Comparison of ENCODE assay signal across 12 cellular contexts in genomic region chr1:235943581-235944114, GRCh38.
DNase-seq lines count a peak whose midpoint lies in the region; ATAC-seq and TF ChIP-seq lines count a peak whose summit lies in the region.
"Had no signal": no experiment of that assay in that cellular context is flagged by ENCODE, and none has a peak within 500 bp of the region (broad histone marks: within the 10 kb centered on the region; RNA-seq: fewer than 3 reads in every experiment).

No MANE protein-coding gene starts in this region.

- no peak for TF ChIP-seq CTCF in AG04449 (IDR thresholded peaks at IDR 0.05; ENCODE audit: insufficient read depth, low read length, missing control alignments)
- no peak for TF ChIP-seq CTCF in hepatocyte (IDR thresholded peaks at IDR 0.05; ENCODE audit: poor library complexity)

- H3K4me1 ChIP-seq in adipocyte (ENCODE audit: control insufficient read depth, insufficient read depth, low read length) (peaks cover 15% of the 10 kb centered on the region), hepatocyte (ENCODE audit: insufficient read depth) (no peaks in the 10 kb centered on the region)

- peak overlapping the region in 2 of 10 donors; percentile 35 to 51 for H3K27ac Mint-ChIP-seq in naive thymus-derived CD8-positive, alpha-beta T cell
- H3K27ac Mint-ChIP-seq: activated B cell treated with CpG ODN at 0.5 μM for 24 hours had no signal

- no peak overlapping the region for H3K4me2 ChIP-seq in hepatocyte

- POLR2A ChIA-PET in AG04449 (lab: Yijun Ruan, JAX) = interaction anchor here (1.4 kb wide), 1 partner anchor 26 kb away, joined by 9 read pairs; no protein-coding TSS in a partner anchor
- POLR2A ChIA-PET in naive thymus-derived CD8-positive, alpha-beta T cell (lab: Charles Lee) = no interaction called here

- H3K4me3 ChIP-seq in AG04449 (ENCODE audit: low read depth, low read length) (no peak overlapping the region), adipocyte (ENCODE audit: low read length) (no peak overlapping the region), hepatocyte (no peak overlapping the region)
- H3K4me3 ChIP-seq: tibial nerve had no signal

- H3K4me1 Mint-ChIP-seq in naive thymus-derived CD8-positive, alpha-beta T cell = peaks cover 8 to 73% (median 16%) of the 10 kb centered on the region in 4 donors

- no peaks in the 10 kb centered on the region for H4K20me1 ChIP-seq in hepatocyte (ENCODE audit: insufficient read depth, poor library complexity, severe bottlenecking)

- no peaks in the 10 kb centered on the region for H3K9me2 ChIP-seq in hepatocyte (replicated peaks; ENCODE audit: insufficient read depth)

- DNase-seq in AG04449 (ENCODE audit: low read depth, low spot score) (peak; percentile 97), HT-29 (ENCODE audit: low spot score) (peak; percentile 51), adipocyte (ENCODE audit: low read depth) (peak; percentile 67), hepatocyte (ENCODE audit: low spot score) (no peak), left ventricle myocardium superior (no peak), CD1c-positive myeloid dendritic cell (ENCODE audit: extremely low spot score) (no peak)
- DNase-seq in naive thymus-derived CD8-positive, alpha-beta T cell = no peak
- no peak for DNase-seq in stimulated activated naive CD8-positive, alpha-beta T cell treated with anti-CD3 and anti-CD28 coated beads, Interleukin-15, Interleukin-2, amounts not matched to agents 100 U/mL and 50 U/mL, for 24 hours
- DNase-seq: activated B cell treated with CpG ODN at 0.5 μM for 24 hours; effector CD4-positive, alpha-beta T cell; nucleus accumbens had no signal

- H3K9ac ChIP-seq in adipocyte (ENCODE audit: low read length) = no peak overlapping the region

- H3K27me3 Mint-ChIP-seq in naive thymus-derived CD8-positive, alpha-beta T cell = peaks cover 0 to 7% (median 0%) of the 10 kb centered on the region in 5 donors
- H3K27me3 Mint-ChIP-seq: activated B cell treated with CpG ODN at 0.5 μM for 24 hours had no signal

- H3K9me3 ChIP-seq in adipocyte (ENCODE audit: control insufficient read depth, low read length) (no peaks in the 10 kb centered on the region), hepatocyte (ENCODE audit: low read depth) (no peaks in the 10 kb centered on the region)
- H3K9me3 ChIP-seq: tibial nerve had no signal

- H3K9me3 Mint-ChIP-seq in naive thymus-derived CD8-positive, alpha-beta T cell = no peaks in the 10 kb centered on the region
- H3K9me3 Mint-ChIP-seq: activated B cell treated with CpG ODN at 0.5 μM for 24 hours had no signal

- 61% methylated on average over 9 of the region's 9 CpGs for WGBS in hepatocyte (ENCODE audit: low lambda C conversion rate, missing lambda C conversion rate)

- H3K27me3 ChIP-seq in adipocyte (replicated peaks; ENCODE audit: control insufficient read depth, insufficient read depth, low read length) = no peaks in the 10 kb centered on the region
- no peaks in the 10 kb centered on the region for H3K27me3 ChIP-seq in hepatocyte
- H3K27me3 ChIP-seq: tibial nerve had no signal

- H3K36me3 ChIP-seq in adipocyte (ENCODE audit: control insufficient read depth, insufficient read depth, low read length, severe bottlenecking) = no peaks in the 10 kb centered on the region
- no peaks in the 10 kb centered on the region for H3K36me3 ChIP-seq in hepatocyte (replicated peaks; ENCODE audit: insufficient read depth, low read depth)
- H3K36me3 ChIP-seq: tibial nerve had no signal

- no peak overlapping the region for H3K4me3 Mint-ChIP-seq in naive thymus-derived CD8-positive, alpha-beta T cell
- H3K4me3 Mint-ChIP-seq: activated B cell treated with CpG ODN at 0.5 μM for 24 hours had no signal

- no peaks in the 10 kb centered on the region for H3K36me3 Mint-ChIP-seq in naive thymus-derived CD8-positive, alpha-beta T cell

- H2AFZ ChIP-seq in hepatocyte = no peak overlapping the region

- peak overlapping the region; percentile 28 for H3K27ac ChIP-seq in hepatocyte

- H3K79me2 ChIP-seq in hepatocyte = no peaks in the 10 kb centered on the region

- no peak for ATAC-seq in left ventricle myocardium superior
- no peak for ATAC-seq in naive thymus-derived CD8-positive, alpha-beta T cell
- no peak for ATAC-seq in stimulated activated naive CD8-positive, alpha-beta T cell treated with anti-CD3 and anti-CD28 coated beads, Interleukin-15, Interleukin-2, amounts not matched to agents 100 U/mL and 50 U/mL, for 24 hours

- intact Hi-C loops in left ventricle myocardium superior (cut with micrococcal nuclease) = no loop called here

- CTCF ChIA-PET in AG04449 (lab: Yijun Ruan, JAX) = interaction anchor here (1.1 to 1.4 kb wide), 3 partner anchors 10 to 28 kb away, joined by 3 to 8 read pairs (median 3); no protein-coding TSS in a partner anchor

Comparison
In these comparisons a context has a peak if more than half of its experiments do, and no peak if none do; other contexts are left out.
1. DNase-seq: peak in AG04449 (single experiment), HT-29 (single experiment) and adipocyte (single experiment); none in hepatocyte (single experiment), left ventricle myocardium superior (single experiment), naive thymus-derived CD8-positive, alpha-beta T cell (0 of 10), stimulated activated naive CD8-positive, alpha-beta T cell treated with anti-CD3 and anti-CD28 coated beads, Interleukin-15, Interleukin-2, amounts not matched to agents 100 U/mL and 50 U/mL, for 24 hours (single experiment) and CD1c-positive myeloid dendritic cell (single experiment).